Comparison of ENCODE assay signal across 20 cellular contexts in the genomic region with DNA sequence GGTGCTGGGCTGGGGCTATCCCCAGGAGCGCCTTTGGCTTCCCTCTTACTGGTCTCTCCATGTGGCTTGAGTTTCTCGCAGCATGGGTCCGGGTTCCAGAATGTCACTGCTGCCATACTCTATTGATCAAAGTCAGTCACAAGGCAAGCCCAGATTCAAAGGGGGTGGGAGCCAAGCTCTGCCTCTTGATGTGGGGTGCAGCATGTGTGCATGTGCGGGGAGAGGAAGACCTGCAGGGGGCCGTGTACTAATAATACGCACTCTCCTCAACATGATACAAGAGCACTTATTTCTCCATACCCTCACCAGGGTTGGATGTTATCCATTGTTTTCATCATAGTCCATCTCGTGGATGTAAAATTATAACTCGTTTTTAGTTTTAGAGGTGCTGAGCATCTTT.
DNase-seq lines count a peak whose midpoint lies in the region; ATAC-seq and TF ChIP-seq lines count a peak whose summit lies in the region.
"Had no signal": no experiment of that assay in that cellular context is flagged by ENCODE, and none has a peak within 500 bp of the region (broad histone marks: within the 10 kb centered on the region; RNA-seq: fewer than 3 reads in every experiment).

No MANE protein-coding gene starts in this region.

- peak overlapping the region; percentile 71 for H4K91ac ChIP-seq in trophoblast cell (ENCODE audit: low read depth, low read length)

- H3K27ac ChIP-seq in BLaER1 treated with 17β-estradiol and CSF1 and Interleukin-3, amounts not matched to agents 10 nM and 100 nM: 0 out of 22 replicates have a peak overlapping the region, but pooled peaks of 2 of the 11 experiments have one; percentile 7
- no peak overlapping the region for H3K27ac ChIP-seq in endodermal cell (ENCODE audit: low read depth, low read length)
- no peak overlapping the region for H3K27ac ChIP-seq in trophoblast cell (ENCODE audit: low read depth, low read length)
- H3K27ac ChIP-seq: HL-60 had no signal

- 92 to 98% methylated on average over 4 to 8 of the region's 8 CpGs for WGBS in endodermal cell (ENCODE audit: insufficient coverage in 1 of 2, insufficient read length in 1 of 2), 2 experiments
- WGBS in trophoblast cell (ENCODE audit: extremely low coverage, insufficient coverage, insufficient read length): no CpG with 5 or more reads among the region's 8 CpGs

- no peak overlapping the region for H3K14ac ChIP-seq in trophoblast cell (ENCODE audit: low read length)

- peaks cover 52% of the 10 kb centered on the region for H3K4me1 Mint-ChIP-seq in endodermal cell
- H3K4me1 Mint-ChIP-seq in activated T-cell treated with anti-CD3 and anti-CD28 coated beads, Interleukin-2, amount 50 U/mL, for 4 hours (ENCODE audit: low read depth): peaks cover 5% of the 10 kb centered on the region

- H3K4me1 ChIP-seq in BLaER1 treated with 17β-estradiol and CSF1 and Interleukin-3, amounts not matched to agents 10 nM and 100 nM: peaks cover 21 to 82% (median 66%) of the 10 kb centered on the region in 10 experiments
- H3K4me1 ChIP-seq in Loucy (ENCODE audit: insufficient read depth, low read length, poor library complexity, severe bottlenecking) (peaks cover 5% of the 10 kb centered on the region), endodermal cell (ENCODE audit: control insufficient read depth, insufficient read depth, low read length) (peaks cover 18% of the 10 kb centered on the region), trophoblast cell (ENCODE audit: control insufficient read depth in 1 of 2, insufficient read depth in 2 of 2, low read length in 2 of 2) (peaks cover 5 to 19% of the 10 kb centered on the region in 2 experiments)

- no peak for ATAC-seq in activated T-cell treated with anti-CD3 and anti-CD28 coated beads, Interleukin-2, amount 50 U/mL, for 4 hours
- no peak for ATAC-seq in GM19467 (IDR thresholded peaks at IDR 0.05; ENCODE audit: unreplicated experiment)
- ATAC-seq: GM23338, HCT116 had no signal

- H3K18ac ChIP-seq in trophoblast cell (ENCODE audit: low read length): no peak overlapping the region

- no peaks in the 10 kb centered on the region for H3K79me2 ChIP-seq in Loucy (ENCODE audit: insufficient read depth, low read length)
- H3K79me2 ChIP-seq in trophoblast cell (ENCODE audit: control insufficient read depth, insufficient read depth, low read length, poor library complexity): no peaks in the 10 kb centered on the region

- no peaks in the 10 kb centered on the region for H3K36me3 ChIP-seq in BLaER1 treated with 17β-estradiol and CSF1 and Interleukin-3, amounts not matched to agents 10 nM and 100 nM
- no peaks in the 10 kb centered on the region for H3K36me3 ChIP-seq in Loucy (ENCODE audit: insufficient read depth, low read length)
- H3K36me3 ChIP-seq in endodermal cell (ENCODE audit: control insufficient read depth, insufficient read depth, low read length): no peaks in the 10 kb centered on the region
- H3K36me3 ChIP-seq in trophoblast cell (ENCODE audit: control insufficient read depth in 1 of 2, insufficient read depth in 2 of 2, low read length in 2 of 2): no peaks in the 10 kb centered on the region

- H3K23ac ChIP-seq in trophoblast cell (ENCODE audit: low read length): no peak overlapping the region

- H3K27me3 Mint-ChIP-seq in endodermal cell (ENCODE audit: insufficient read depth): no peaks in the 10 kb centered on the region
- no peaks in the 10 kb centered on the region for H3K27me3 Mint-ChIP-seq in activated T-cell treated with anti-CD3 and anti-CD28 coated beads, Interleukin-2, amount 50 U/mL, for 4 hours (ENCODE audit: low read depth)

- H2BK5ac ChIP-seq in trophoblast cell (ENCODE audit: low read depth, low read length, poor library complexity): no peak overlapping the region

- no peak overlapping the region for H3K4me3 Mint-ChIP-seq in endodermal cell
- H3K4me3 Mint-ChIP-seq in activated T-cell treated with anti-CD3 and anti-CD28 coated beads, Interleukin-2, amount 50 U/mL, for 4 hours: no peak overlapping the region
- H3K4me3 Mint-ChIP-seq: CD4-positive, CD25-positive, alpha-beta regulatory T cell; CD8-positive, alpha-beta memory T cell; GM23338 had no signal

- H3K9me3 ChIP-seq in BLaER1 treated with 17β-estradiol and CSF1 and Interleukin-3, amounts not matched to agents 10 nM and 100 nM (replicated peaks in 1 of 11): no peaks in the 10 kb centered on the region
- H3K9me3 ChIP-seq in Loucy (ENCODE audit: insufficient read depth, low read depth, low read length) (no peaks in the 10 kb centered on the region), endodermal cell (ENCODE audit: control insufficient read depth, low read length) (no peaks in the 10 kb centered on the region), trophoblast cell (ENCODE audit: insufficient read depth, low read depth, low read length) (no peaks in the 10 kb centered on the region)

- no peaks in the 10 kb centered on the region for H3K27me3 ChIP-seq in BLaER1 treated with 17β-estradiol and CSF1 and Interleukin-3, amounts not matched to agents 10 nM and 100 nM
- H3K27me3 ChIP-seq in Loucy (ENCODE audit: insufficient read depth, low read length, poor library complexity, severe bottlenecking) (no peaks in the 10 kb centered on the region), endodermal cell (ENCODE audit: control insufficient read depth, insufficient read depth, low read length, poor library complexity, severe bottlenecking) (no peaks in the 10 kb centered on the region), trophoblast cell (ENCODE audit: insufficient read depth, low read length) (no peaks in the 10 kb centered on the region)

- H3K4ac ChIP-seq in trophoblast cell (ENCODE audit: low read depth, low read length): no peak overlapping the region

- peak overlapping the region; percentile 48 for H3K27ac Mint-ChIP-seq in endodermal cell
- H3K27ac Mint-ChIP-seq: CD4-positive, CD25-positive, alpha-beta regulatory T cell; GM23338 had no signal

- H3K9me2 ChIP-seq in Loucy (replicated peaks; ENCODE audit: low read depth, low read length): no peaks in the 10 kb centered on the region

- no peak overlapping the region for H2AK5ac ChIP-seq in trophoblast cell (ENCODE audit: low read length)

- H3K4me3 ChIP-seq in BLaER1 treated with 17β-estradiol and CSF1 and Interleukin-3, amounts not matched to agents 10 nM and 100 nM: no peak overlapping the region
- H3K4me3 ChIP-seq in Loucy (ENCODE audit: low read length, poor library complexity, severe bottlenecking) (no peak overlapping the region), endodermal cell (ENCODE audit: low read length) (no peak overlapping the region), trophoblast cell (ENCODE audit: low read depth, low read length) (no peak overlapping the region)
- H3K4me3 ChIP-seq: GM23338 had no signal

- TF ChIP-seq CTCF in Loucy (conservative IDR thresholded peaks at IDR 0.05; ENCODE audit: low read length) (0 out of 2 replicates have a peak, but pooled peaks have one; percentile 16), endodermal cell (conservative IDR thresholded peaks at IDR 0.05) (no peak)

- peak overlapping the region in 9 of 11 experiments; percentile 24 to 76 (median 63); a peak in 18 of 22 replicates for H3K4me2 ChIP-seq in BLaER1 treated with 17β-estradiol and CSF1 and Interleukin-3, amounts not matched to agents 10 nM and 100 nM
- H3K4me2 ChIP-seq in Loucy (ENCODE audit: low read depth, low read length, poor library complexity, severe bottlenecking): no peak overlapping the region
- no peak overlapping the region for H3K4me2 ChIP-seq in trophoblast cell (ENCODE audit: low read length)
- H3K4me2 ChIP-seq: GM23338 had no signal

- H3K36me3 Mint-ChIP-seq in endodermal cell (ENCODE audit: low read depth): no peaks in the 10 kb centered on the region
- no peaks in the 10 kb centered on the region for H3K36me3 Mint-ChIP-seq in activated T-cell treated with anti-CD3 and anti-CD28 coated beads, Interleukin-2, amount 50 U/mL, for 4 hours (ENCODE audit: insufficient read depth)
- H3K36me3 Mint-ChIP-seq: CD4-positive, CD25-positive, alpha-beta regulatory T cell; CD8-positive, alpha-beta memory T cell had no signal

- peak overlapping the region; percentile 18 for H2BK120ac ChIP-seq in trophoblast cell (ENCODE audit: insufficient read depth, low read length, poor library complexity)

- H2AFZ ChIP-seq in Loucy (ENCODE audit: low read length) (no peak overlapping the region), trophoblast cell (ENCODE audit: insufficient read depth, low read length, poor library complexity) (no peak overlapping the region)
- H2AFZ ChIP-seq: GM23338 had no signal

- no peaks in the 10 kb centered on the region for H4K20me1 ChIP-seq in BLaER1 treated with 17β-estradiol and CSF1 and Interleukin-3, amounts not matched to agents 10 nM and 100 nM
- no peaks in the 10 kb centered on the region for H4K20me1 ChIP-seq in Loucy (ENCODE audit: insufficient read depth, low read length, poor library complexity, severe bottlenecking)

- DNase-seq in endodermal cell (no peak), trophoblast cell (no peak), T-helper 9 cell (no peak)
- no peak for DNase-seq in activated T-cell treated with anti-CD3 and anti-CD28 coated beads, Interleukin-2, amount 50 U/mL, for 4 hours
- DNase-seq in activated naive CD4-positive, alpha-beta T cell treated with anti-CD3 and anti-CD28 coated beads, Interleukin-2, amount 50 U/mL, for 16 hours: no peak
- DNase-seq: 8988T; C1 segment of cervical spinal cord; CD4-positive, CD25-positive, alpha-beta regulatory T cell; COR-L47; DMS 273 treated with DMSO at 0.1 percent for 48 hours; DMS53; H7; KBM-7 had no signal

- peaks cover 20% of the 10 kb centered on the region for H3K79me1 ChIP-seq in trophoblast cell (ENCODE audit: low read length)

- no peaks in the 10 kb centered on the region for H3F3A ChIP-seq in Loucy (ENCODE audit: low read depth)

- H4K12ac ChIP-seq in trophoblast cell (ENCODE audit: low read depth, low read length): no peak overlapping the region

- H4K8ac ChIP-seq in trophoblast cell (ENCODE audit: low read depth, low read length): no peak overlapping the region

- 0 out of 22 replicates have a peak overlapping the region, but pooled peaks of 1 of the 11 experiments have one; percentile 28 for H3K9ac ChIP-seq in BLaER1 treated with 17β-estradiol and CSF1 and Interleukin-3, amounts not matched to agents 10 nM and 100 nM
- no peak overlapping the region for H3K9ac ChIP-seq in Loucy (ENCODE audit: low read depth, low read length, poor library complexity, severe bottlenecking)
- no peak overlapping the region for H3K9ac ChIP-seq in endodermal cell (ENCODE audit: extremely low read depth, low read length, poor library complexity, severe bottlenecking)
- H3K9ac ChIP-seq in trophoblast cell (ENCODE audit: low read length): no peak overlapping the region

- H3K9me3 Mint-ChIP-seq in endodermal cell: no peaks in the 10 kb centered on the region
- H3K9me3 Mint-ChIP-seq in activated T-cell treated with anti-CD3 and anti-CD28 coated beads, Interleukin-2, amount 50 U/mL, for 4 hours: no peaks in the 10 kb centered on the region
- H3K9me3 Mint-ChIP-seq: CD4-positive, CD25-positive, alpha-beta regulatory T cell; CD8-positive, alpha-beta memory T cell; GM23338 had no signal

- H2BK12ac ChIP-seq in trophoblast cell (ENCODE audit: low read length): peak overlapping the region; percentile 70

Comparison
In these comparisons a context has a peak if more than half of its experiments do, and no peak if none do; other contexts are left out.
1. H3K4me2 ChIP-seq: peak in BLaER1 treated with 17β-estradiol and CSF1 and Interleukin-3, amounts not matched to agents 10 nM and 100 nM (9 of 11); none in Loucy (single experiment) and trophoblast cell (single experiment).